Comparison of ENCODE assay signal across 1 cellular context in genomic region chr16:4109250-4109736, GRCh38.
TF ChIP-seq lines count a peak whose summit lies in the region.

No MANE protein-coding gene starts in this region.

TF ChIP-seq in IMR-90, 13 proteins besides CTCF, POLR2A, EP300 and RAD21 (continued from another document):
- TF ChIP-seq SMC3 (IDR thresholded peaks at IDR 0.05; ENCODE audit: low read depth, low read length) (no peak), ELK1 (IDR thresholded peaks at IDR 0.05; ENCODE audit: borderline replicate concordance, low read depth, low read length) (no peak), MAFK (IDR thresholded peaks at IDR 0.05; ENCODE audit: low read depth, low read length) (no peak), RFX5 (IDR thresholded peaks at IDR 0.05; ENCODE audit: low read depth, low read length) (no peak), FOS (IDR thresholded peaks at IDR 0.05; ENCODE audit: low read depth, low read length) (no peak), NFE2L2 (IDR thresholded peaks at IDR 0.05; ENCODE audit: low read depth, low read length) (no peak)
